In genomic region chr12:31715283-31715825, GRCh38 we compare ENCODE assay signal across 8 cellular contexts. TPM values are rescaled to one million over a fixed set of nuclear protein-coding genes. Genes with fewer than 3 reads are reported as not detected.
DNase-seq lines count a peak whose midpoint lies in the region; ATAC-seq and TF ChIP-seq lines count a peak whose summit lies in the region.

No MANE protein-coding gene starts in this region.

- H3K4me3 Mint-ChIP-seq in Caco-2 (ENCODE audit: unreplicated experiment) (peak overlapping the region; percentile 60), IgD-negative memory B cell (peak overlapping the region; percentile 0 to 78 (median 74))
- no peak overlapping the region for H3K4me3 Mint-ChIP-seq in activated T-helper 17 cell treated with anti-CD3 and anti-CD28 coated beads, Interleukin-2, amount 50 U/mL, for 72 hours

- peaks cover 29% of the 10 kb centered on the region for H3K4me1 Mint-ChIP-seq in Caco-2 (ENCODE audit: low read depth, unreplicated experiment)
- H3K4me1 Mint-ChIP-seq in IgD-negative memory B cell = peaks cover 24 to 38% (median 28%) of the 10 kb centered on the region in 3 donors
- no peaks in the 10 kb centered on the region for H3K4me1 Mint-ChIP-seq in activated T-helper 17 cell treated with anti-CD3 and anti-CD28 coated beads, Interleukin-2, amount 50 U/mL, for 72 hours

- no peak for TF ChIP-seq POLR2A in spleen (IDR thresholded peaks at IDR 0.05)

- 37 to 59% (median 51%) methylated on average over 5 of the region's 5 CpGs for WGBS in spleen, 5 donors

- H3K27ac ChIP-seq in spleen = peak overlapping the region; percentile 3 to 86 (median 76)

- H3K27me3 Mint-ChIP-seq in Caco-2 (ENCODE audit: insufficient read depth, unreplicated experiment) (no peaks in the 10 kb centered on the region), IgD-negative memory B cell (no peaks in the 10 kb centered on the region)
- H3K27me3 Mint-ChIP-seq in activated T-helper 17 cell treated with anti-CD3 and anti-CD28 coated beads, Interleukin-2, amount 50 U/mL, for 72 hours = no peaks in the 10 kb centered on the region

- no TSS peak for BruUV-seq in Caco-2 (replicated peaks; lab: Mats Ljungman, UMichigan)

- intact Hi-C loops in Caco-2 (cut with micrococcal nuclease; ENCODE audit: unreplicated experiment) (loop anchor here (1.0 to 2.0 kb wide), 3 partner anchors 13 to 57 kb away; no protein-coding TSS in a partner anchor), spleen (cut with DNase I; ENCODE audit: low total_unique reads) (no loop called here)

- H3K4me1 ChIP-seq in Caco-2 (peaks cover 21% of the 10 kb centered on the region), spleen (peaks cover 0 to 20% (median 10%) of the 10 kb centered on the region in 6 donors)

- H3K9me3 Mint-ChIP-seq in Caco-2 (ENCODE audit: unreplicated experiment) (peaks cover 50% of the 10 kb centered on the region), IgD-negative memory B cell (peaks cover 6 to 12% (median 7%) of the 10 kb centered on the region in 3 donors)
- peaks cover 11% of the 10 kb centered on the region for H3K9me3 Mint-ChIP-seq in activated T-helper 17 cell treated with anti-CD3 and anti-CD28 coated beads, Interleukin-2, amount 50 U/mL, for 72 hours

- CTCF ChIA-PET in Caco-2 (lab: Charles Lee) = interaction anchor here (1.0 to 1.3 kb wide), 2 partner anchors 13 to 62 kb away, joined by 3 to 6 read pairs; partner anchors contain the start of gene AMN1

- peaks cover 15% of the 10 kb centered on the region for H3K36me3 Mint-ChIP-seq in Caco-2 (ENCODE audit: insufficient read depth, unreplicated experiment)
- peaks cover 14% of the 10 kb centered on the region for H3K36me3 Mint-ChIP-seq in IgD-negative memory B cell
- peaks cover 19% of the 10 kb centered on the region for H3K36me3 Mint-ChIP-seq in activated T-helper 17 cell treated with anti-CD3 and anti-CD28 coated beads, Interleukin-2, amount 50 U/mL, for 72 hours (ENCODE audit: low read depth)

- H3K27me3 ChIP-seq in Caco-2 (replicated peaks; ENCODE audit: control insufficient read depth, insufficient read depth, low read length) = no peaks in the 10 kb centered on the region
- no peaks in the 10 kb centered on the region for H3K27me3 ChIP-seq in spleen (replicated peaks in 1 of 7)

- ATAC-seq in GM19463 (IDR thresholded peaks at IDR 0.05; ENCODE audit: unreplicated experiment) = peak; percentile 58
- no peak for ATAC-seq in activated T-helper 17 cell treated with anti-CD3 and anti-CD28 coated beads, Interleukin-2, amount 50 U/mL, for 72 hours (replicated peaks)

- DNase-seq in Caco-2 (peak; percentile 71), dermis blood vessel endothelial cell (peak; percentile 25), spleen (no peak), DMS153 (lab: John Stamatoyannopoulos, UW) (no peak)
- DNase-seq in activated CD4-positive, alpha-beta T cell treated with anti-CD3 and anti-CD28 coated beads, Interleukin-2, amount 50 U/mL, for 1 hour = no peak

- H3K36me3 ChIP-seq in Caco-2 (ENCODE audit: control insufficient read depth, insufficient read depth, low read length) = peaks cover 2% of the 10 kb centered on the region; the same call in 1 of the 2 replicates
- H3K36me3 ChIP-seq in spleen = peaks cover 0 to 45% (median 15%) of the 10 kb centered on the region in 6 donors

- no peak overlapping the region for H3K4me3 ChIP-seq in Caco-2 (ENCODE audit: low read depth, low read length)
- H3K4me3 ChIP-seq in spleen = peak overlapping the region in 1 of 8 donors; percentile 45

- H3K27ac Mint-ChIP-seq in Caco-2 (ENCODE audit: unreplicated experiment) = peak overlapping the region; percentile 88
- H3K27ac Mint-ChIP-seq in IgD-negative memory B cell = peak overlapping the region; percentile 25 to 95 (median 88)
- no peak overlapping the region for H3K27ac Mint-ChIP-seq in activated T-helper 17 cell treated with anti-CD3 and anti-CD28 coated beads, Interleukin-2, amount 50 U/mL, for 72 hours

- no peak for TF ChIP-seq CTCF in Caco-2 (IDR thresholded peaks at IDR 0.05; ENCODE audit: insufficient read depth in 1 of 2, low read depth in 1 of 2, low read length in 1 of 2, severe bottlenecking in 1 of 2, unreplicated experiment in 1 of 2)
- no peak for TF ChIP-seq CTCF in spleen (IDR thresholded peaks at IDR 0.05 in 8 of 11, conservative IDR thresholded peaks at IDR 0.05 in 3 of 11)

- H3K9me3 ChIP-seq in Caco-2 (peaks cover 21% of the 10 kb centered on the region), spleen (peaks cover 0 to 38% (median 4%) of the 10 kb centered on the region in 8 donors)

- POLR2A ChIA-PET in Caco-2 (lab: Charles Lee) = interaction anchor here (0.5 to 1.1 kb wide), 8 partner anchors 14 to 559 kb away, joined by 3 to 5 read pairs (median 4); partner anchors contain the start of genes AMN1, ETFBKMT and RESF1

RNA-seq across cellular contexts. Expression of gene AMN1, which starts 13.5 kb away (rescaled TPM):
- 6.2 and 8.8 TPM in 2 replicates for total RNA-seq in Caco-2 (2022)
- polyA plus RNA-seq in IgD-negative memory B cell = 18.6 TPM
- 17.5 and 18.1 TPM in 2 replicates for total RNA-seq in dermis blood vessel endothelial cell
- 10 to 100 TPM; 12.9 to 27.4 (median 15.8) TPM for total RNA-seq in spleen
- polyA plus RNA-seq in spleen = 10 to 100 TPM; 13.7 to 18.1 (median 17.5) TPM
- 1 to 10 TPM; 5.7 to 7.7 TPM for total RNA-seq in activated T-helper 17 cell treated with anti-CD3 and anti-CD28 coated beads, Interleukin-2, amount 50 U/mL, for 72 hours

RNA-seq across cellular contexts. Expression of gene ETFBKMT, which starts 55.9 kb away (rescaled TPM):
- total RNA-seq in Caco-2 (2022) (1.6 and 2.1 TPM in 2 replicates), dermis blood vessel endothelial cell (3.2 and 3.6 TPM in 2 replicates), spleen (1 to 10 TPM; 2.9 to 5.6 (median 3.8) TPM)
- polyA plus RNA-seq in IgD-negative memory B cell (1.3 TPM), spleen (1 to 10 TPM; 1.0 to 2.3 (median 1.3) TPM)
- total RNA-seq in activated T-helper 17 cell treated with anti-CD3 and anti-CD28 coated beads, Interleukin-2, amount 50 U/mL, for 72 hours = 1 to 10 TPM in 1 of 2 donors, under 1 TPM in 1; 0.24 to 1.2 TPM

Comparison
In these comparisons a context has a peak if more than half of its experiments do, and no peak if none do; other contexts are left out.
1. DNase-seq: peak in Caco-2 (2 of 2) and dermis blood vessel endothelial cell (single experiment); none in spleen (single experiment), DMS153 (single experiment) and activated CD4-positive, alpha-beta T cell treated with anti-CD3 and anti-CD28 coated beads, Interleukin-2, amount 50 U/mL, for 1 hour (single experiment).